10 cellular contexts compared by ENCODE assay signal in the genomic region with DNA sequence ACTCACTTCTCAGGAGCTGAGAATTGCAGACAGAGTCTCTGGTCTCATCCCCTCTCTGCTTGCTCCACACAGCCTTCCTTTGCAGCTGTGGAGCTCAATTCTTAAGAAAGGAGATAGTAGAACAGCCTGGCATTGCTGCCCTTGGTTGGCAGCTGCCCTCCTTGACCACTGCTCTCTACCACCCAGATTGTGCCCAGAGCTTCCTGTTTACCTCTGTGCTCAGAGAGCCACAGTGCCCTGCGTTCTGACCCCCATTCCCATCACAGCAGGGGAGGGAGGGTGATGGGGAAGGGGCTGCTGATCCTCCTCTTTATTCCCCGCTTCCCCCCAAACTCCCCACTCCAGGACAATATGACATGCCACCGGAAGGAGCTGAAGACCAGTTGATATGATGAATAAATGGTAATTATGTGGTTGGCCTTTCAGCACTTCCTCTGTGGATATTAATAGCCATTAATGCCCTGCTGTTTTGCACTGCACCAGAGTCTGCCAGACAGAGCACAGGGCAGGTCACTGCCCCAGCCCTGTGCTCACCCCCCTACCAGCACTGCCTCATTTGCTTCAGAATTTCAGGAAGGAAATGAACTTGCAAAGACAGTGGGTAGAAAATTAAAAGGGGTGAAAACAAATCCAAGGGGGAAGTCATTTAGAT.
A peak's percentile ranks its signal among the peaks of the same experiment; 100 is the strongest.
DNase-seq lines count a peak whose midpoint lies in the region; ATAC-seq and TF ChIP-seq lines count a peak whose summit lies in the region.
"Had no signal": no experiment of that assay in that cellular context is flagged by ENCODE, and none has a peak within 500 bp of the region (broad histone marks: within the 10 kb centered on the region; RNA-seq: fewer than 3 reads in every experiment).

No MANE protein-coding gene starts in this region.

- H4K20me1 ChIP-seq in OCI-LY7 (ENCODE audit: insufficient read depth, low read length) (no peaks in the 10 kb centered on the region), PC-3 (ENCODE audit: low read length) (no peaks in the 10 kb centered on the region)

- peak overlapping the region; percentile 73 for H3K4me2 ChIP-seq in OCI-LY7 (ENCODE audit: low read length)
- H3K4me2 ChIP-seq in PC-3 (ENCODE audit: low read length), result no peak overlapping the region

- no peaks in the 10 kb centered on the region for H3K9me3 ChIP-seq in OCI-LY7 (ENCODE audit: low read length)
- peaks cover 16% of the 10 kb centered on the region; the same call in 1 of the 2 replicates for H3K9me3 ChIP-seq in PC-3 (ENCODE audit: low read length)

- H3K79me2 ChIP-seq in OCI-LY7 (ENCODE audit: insufficient read depth, low read depth, low read length) (no peaks in the 10 kb centered on the region), PC-3 (ENCODE audit: low read length) (no peaks in the 10 kb centered on the region)

- intact Hi-C loops in OCI-LY7 (cut with micrococcal nuclease; ENCODE audit: unreplicated experiment) (loop anchor here (2.0 to 10.0 kb wide), 4 partner anchors 18 to 706 kb away; partner anchors contain the start of gene CADM1), PC-3 (cut with micrococcal nuclease) (no loop called here)

- H3K36me3 ChIP-seq in OCI-LY7 (ENCODE audit: insufficient read depth, low read length) (no peaks in the 10 kb centered on the region), PC-3 (ENCODE audit: low read depth, low read length) (no peaks in the 10 kb centered on the region)

- DNase-seq in OCI-LY7 (ENCODE audit: low spot score) (peak; percentile 81), putamen (ENCODE audit: low spot score) (peak; percentile 10), PC-3 (no peak), D341Med (ENCODE audit: low spot score) (no peak), NCI-H2107 (lab: John Stamatoyannopoulos, UW) (no peak), occipital lobe (lab: John Stamatoyannopoulos, UW) (no peak)
- DNase-seq: NCI-H1105 treated with DMSO at 0.1 percent for 48 hours, T-helper 1 cell had no signal

- H3K9ac ChIP-seq in PC-3 (ENCODE audit: low read length), result no peak overlapping the region

- H2AFZ ChIP-seq in OCI-LY7 (ENCODE audit: low read length) (peak overlapping the region; percentile 54; the same call in 1 of the 2 replicates), PC-3 (ENCODE audit: low read length) (no peak overlapping the region)

- peak overlapping the region; percentile 45 for H3K4me3 ChIP-seq in OCI-LY7 (ENCODE audit: low read depth, low read length, poor library complexity, severe bottlenecking)
- no peak overlapping the region for H3K4me3 ChIP-seq in PC-3 (ENCODE audit: low read length)

- BruUV-seq in OCI-LY7 (replicated peaks; lab: Mats Ljungman, UMichigan), result no TSS peak
- BruUV-seq in PC-3 (replicated peaks; lab: Mats Ljungman, UMichigan), result no TSS peak

- no peaks in the 10 kb centered on the region for H3F3A ChIP-seq in PC-3 (ENCODE audit: low read length, unreplicated experiment)

- POLR2A ChIA-PET in OCI-LY7 (lab: Charles Lee) (interaction anchor here (0.5 to 8.6 kb wide), 12 partner anchors 8 to 711 kb away, joined by 3 to 94 read pairs (median 4); no protein-coding TSS in a partner anchor), PC-3 (lab: Charles Lee; ENCODE audit: unreplicated experiment) (no interaction called here)

- H3K9me2 ChIP-seq in OCI-LY7 (ENCODE audit: insufficient read depth, low read length) (no peaks in the 10 kb centered on the region), PC-3 (replicated peaks; ENCODE audit: low read length) (no peaks in the 10 kb centered on the region)

- ATAC-seq in GM19035 (IDR thresholded peaks at IDR 0.05; ENCODE audit: unreplicated experiment) (peak; percentile 41), HG03060 (IDR thresholded peaks at IDR 0.05; ENCODE audit: low read depth, unreplicated experiment) (peak; percentile 30), PC-3 (no peak)

- no peak for TF ChIP-seq CTCF in OCI-LY7 (conservative IDR thresholded peaks at IDR 0.05; ENCODE audit: low read length)
- TF ChIP-seq CTCF in PC-3 (conservative IDR thresholded peaks at IDR 0.05; ENCODE audit: low read depth, low read length), result no peak

- H3K4me1 ChIP-seq in OCI-LY7 (ENCODE audit: insufficient read depth, low read length, poor library complexity, severe bottlenecking) (peaks cover 56% of the 10 kb centered on the region), PC-3 (ENCODE audit: insufficient read depth, low read length) (no peaks in the 10 kb centered on the region)

- peak overlapping the region; percentile 51 for H3K27ac ChIP-seq in OCI-LY7 (ENCODE audit: low read depth, low read length, poor library complexity, severe bottlenecking)
- H3K27ac ChIP-seq in PC-3 (ENCODE audit: low read length), result no peak overlapping the region

- no peaks in the 10 kb centered on the region for H3K27me3 ChIP-seq in PC-3 (ENCODE audit: low read length)

- CTCF ChIA-PET in OCI-LY7 (lab: Charles Lee; ENCODE audit: unreplicated experiment), result interaction anchor here (0.6 to 3.2 kb wide), 8 partner anchors 8 to 61 kb away, joined by 3 to 24 read pairs (median 4); no protein-coding TSS in a partner anchor
- CTCF ChIA-PET in PC-3 (lab: Charles Lee), result interaction anchor here (0.6 kb wide), 1 partner anchor 211 kb away, joined by 3 read pairs; no protein-coding TSS in a partner anchor

Comparison
In these comparisons a context has a peak if more than half of its experiments do, and no peak if none do; other contexts are left out.
1. DNase-seq: peak in OCI-LY7 (single experiment) and putamen (single experiment); none in PC-3 (single experiment), D341Med (single experiment), NCI-H2107 (single experiment) and occipital lobe (single experiment).